Comparison of ENCODE assay signal across 1 cellular context in the genomic region with DNA sequence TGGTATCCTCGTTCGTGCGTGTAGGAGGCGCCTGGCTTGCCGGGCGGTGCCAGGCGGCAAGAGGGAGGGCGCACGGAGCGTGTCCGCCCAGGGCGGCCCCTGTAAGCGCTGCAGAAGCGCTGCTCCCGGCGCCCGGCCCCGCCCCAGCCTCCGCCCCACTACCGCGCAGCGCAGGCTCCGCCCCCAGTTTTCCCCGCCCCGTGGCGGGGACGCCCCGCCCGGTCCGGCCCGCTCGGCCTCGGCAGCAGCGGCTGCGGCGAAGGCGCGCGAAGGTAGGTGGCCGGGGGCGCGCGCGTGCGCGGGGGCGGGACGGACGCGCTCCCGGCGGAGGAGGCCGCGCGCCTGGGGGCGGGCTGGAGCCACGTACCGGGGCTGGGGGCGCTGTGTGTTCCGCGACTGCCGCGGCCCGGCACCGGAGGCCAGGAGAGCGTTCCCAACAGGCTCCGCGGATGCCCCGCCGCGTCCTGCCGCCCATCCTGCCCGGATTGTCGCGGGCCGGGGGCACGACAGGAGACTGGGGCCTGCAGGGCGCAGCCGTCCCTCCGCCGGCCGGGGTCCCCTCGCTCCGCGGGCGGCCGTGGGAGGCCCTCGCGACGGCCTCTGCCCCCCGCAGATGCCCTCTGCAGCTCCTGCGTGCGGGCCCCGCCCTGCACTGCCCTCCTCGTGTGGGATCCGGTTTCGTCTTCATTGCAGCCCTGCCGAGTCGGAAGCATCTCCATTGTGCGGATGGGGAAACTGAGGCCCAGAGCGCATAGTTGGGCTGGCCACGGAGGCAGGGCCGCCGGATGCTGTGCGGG.
TF ChIP-seq lines count a peak whose summit lies in the region.

No MANE protein-coding gene starts in this region.

TF ChIP-seq in K562, 482 proteins besides CTCF, POLR2A, EP300 and RAD21 (continued from another document and continues in another):
- peak; percentile 86; the same call in 1 of the 2 replicates for TF ChIP-seq ZNF589 (CRISPR knock-in tag; IDR thresholded peaks at IDR 0.05; ENCODE audit: low read depth)
- TF ChIP-seq, protein P1, sequence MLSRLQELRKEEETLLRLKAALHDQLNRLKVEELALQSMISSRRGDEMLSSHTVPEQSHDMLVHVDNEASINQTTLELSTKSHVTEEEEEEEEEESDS (CRISPR knock-in tag; IDR thresholded peaks at IDR 0.05), result no peak
- no peak for TF ChIP-seq SNRNP70 (optimal IDR thresholded peaks at IDR 0.05; ENCODE audit: low read depth, low read length)
- no peak for TF ChIP-seq PRPF4 (IDR thresholded peaks at IDR 0.05; ENCODE audit: insufficient read depth, low read depth, low read length, poor library complexity, severe bottlenecking)
- TF ChIP-seq ZNF717 (CRISPR knock-in tag; IDR thresholded peaks at IDR 0.05), result no peak
- TF ChIP-seq, protein P2, sequence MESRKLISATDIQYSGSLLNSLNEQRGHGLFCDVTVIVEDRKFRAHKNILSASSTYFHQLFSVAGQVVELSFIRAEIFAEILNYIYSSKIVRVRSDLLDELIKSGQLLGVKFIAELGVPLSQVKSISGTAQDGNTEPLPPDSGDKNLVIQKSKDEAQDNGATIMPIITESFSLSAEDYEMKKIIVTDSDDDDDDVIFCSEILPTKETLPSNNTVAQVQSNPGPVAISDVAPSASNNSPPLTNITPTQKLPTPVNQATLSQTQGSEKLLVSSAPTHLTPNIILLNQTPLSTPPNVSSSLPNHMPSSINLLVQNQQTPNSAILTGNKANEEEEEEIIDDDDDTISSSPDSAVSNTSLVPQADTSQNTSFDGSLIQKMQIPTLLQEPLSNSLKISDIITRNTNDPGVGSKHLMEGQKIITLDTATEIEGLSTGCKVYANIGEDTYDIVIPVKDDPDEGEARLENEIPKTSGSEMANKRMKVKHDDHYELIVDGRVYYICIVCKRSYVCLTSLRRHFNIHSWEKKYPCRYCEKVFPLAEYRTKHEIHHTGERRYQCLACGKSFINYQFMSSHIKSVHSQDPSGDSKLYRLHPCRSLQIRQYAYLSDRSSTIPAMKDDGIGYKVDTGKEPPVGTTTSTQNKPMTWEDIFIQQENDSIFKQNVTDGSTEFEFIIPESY (CRISPR knock-in tag; IDR thresholded peaks at IDR 0.05), result no peak; the same call in 1 of the 2 replicates
- TF ChIP-seq RBM25 (IDR thresholded peaks at IDR 0.05; ENCODE audit: low read depth, low read length, severe bottlenecking), result peak; percentile 17
- TF ChIP-seq ZNF41 (CRISPR knock-in tag; conservative IDR thresholded peaks at IDR 0.05), result no peak
- TF ChIP-seq ZNF57 (CRISPR knock-in tag; IDR thresholded peaks at IDR 0.05), result no peak
- no peak for TF ChIP-seq ZNF586 (CRISPR knock-in tag; conservative IDR thresholded peaks at IDR 0.05)
- no peak; the same call in 1 of the 2 replicates for TF ChIP-seq L3MBTL2 (IDR thresholded peaks at IDR 0.05)
- TF ChIP-seq, protein P3, sequence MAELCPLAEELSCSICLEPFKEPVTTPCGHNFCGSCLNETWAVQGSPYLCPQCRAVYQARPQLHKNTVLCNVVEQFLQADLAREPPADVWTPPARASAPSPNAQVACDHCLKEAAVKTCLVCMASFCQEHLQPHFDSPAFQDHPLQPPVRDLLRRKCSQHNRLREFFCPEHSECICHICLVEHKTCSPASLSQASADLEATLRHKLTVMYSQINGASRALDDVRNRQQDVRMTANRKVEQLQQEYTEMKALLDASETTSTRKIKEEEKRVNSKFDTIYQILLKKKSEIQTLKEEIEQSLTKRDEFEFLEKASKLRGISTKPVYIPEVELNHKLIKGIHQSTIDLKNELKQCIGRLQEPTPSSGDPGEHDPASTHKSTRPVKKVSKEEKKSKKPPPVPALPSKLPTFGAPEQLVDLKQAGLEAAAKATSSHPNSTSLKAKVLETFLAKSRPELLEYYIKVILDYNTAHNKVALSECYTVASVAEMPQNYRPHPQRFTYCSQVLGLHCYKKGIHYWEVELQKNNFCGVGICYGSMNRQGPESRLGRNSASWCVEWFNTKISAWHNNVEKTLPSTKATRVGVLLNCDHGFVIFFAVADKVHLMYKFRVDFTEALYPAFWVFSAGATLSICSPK (IDR thresholded peaks at IDR 0.05; ENCODE audit: borderline replicate concordance), result no peak
- TF ChIP-seq, protein P4, sequence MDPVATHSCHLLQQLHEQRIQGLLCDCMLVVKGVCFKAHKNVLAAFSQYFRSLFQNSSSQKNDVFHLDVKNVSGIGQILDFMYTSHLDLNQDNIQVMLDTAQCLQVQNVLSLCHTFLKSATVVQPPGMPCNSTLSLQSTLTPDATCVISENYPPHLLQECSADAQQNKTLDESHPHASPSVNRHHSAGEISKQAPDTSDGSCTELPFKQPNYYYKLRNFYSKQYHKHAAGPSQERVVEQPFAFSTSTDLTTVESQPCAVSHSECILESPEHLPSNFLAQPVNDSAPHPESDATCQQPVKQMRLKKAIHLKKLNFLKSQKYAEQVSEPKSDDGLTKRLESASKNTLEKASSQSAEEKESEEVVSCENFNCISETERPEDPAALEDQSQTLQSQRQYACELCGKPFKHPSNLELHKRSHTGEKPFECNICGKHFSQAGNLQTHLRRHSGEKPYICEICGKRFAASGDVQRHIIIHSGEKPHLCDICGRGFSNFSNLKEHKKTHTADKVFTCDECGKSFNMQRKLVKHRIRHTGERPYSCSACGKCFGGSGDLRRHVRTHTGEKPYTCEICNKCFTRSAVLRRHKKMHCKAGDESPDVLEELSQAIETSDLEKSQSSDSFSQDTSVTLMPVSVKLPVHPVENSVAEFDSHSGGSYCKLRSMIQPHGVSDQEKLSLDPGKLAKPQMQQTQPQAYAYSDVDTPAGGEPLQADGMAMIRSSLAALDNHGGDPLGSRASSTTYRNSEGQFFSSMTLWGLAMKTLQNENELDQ (CRISPR knock-in tag; IDR thresholded peaks at IDR 0.05; ENCODE audit: borderline replicate concordance), result no peak
- no peak for TF ChIP-seq ZNF436 (CRISPR knock-in tag; IDR thresholded peaks at IDR 0.05)
- no peak for TF ChIP-seq PHB2 (IDR thresholded peaks at IDR 0.05; ENCODE audit: low read depth)
- TF ChIP-seq ZBTB1 (CRISPR knock-in tag; IDR thresholded peaks at IDR 0.05; ENCODE audit: borderline replicate concordance, low read depth), result no peak
- TF ChIP-seq DDX20 (tag; IDR thresholded peaks at IDR 0.05; ENCODE audit: low read depth), result no peak
- no peak for TF ChIP-seq SIX5 (IDR thresholded peaks at IDR 0.05; ENCODE audit: borderline replicate concordance in 1 of 2, insufficient read depth in 1 of 2, low read depth in 1 of 2, low read length in 2 of 2)
- no peak for TF ChIP-seq ZNF431 (CRISPR knock-in tag; IDR thresholded peaks at IDR 0.05)
- no peak for TF ChIP-seq FOXM1 (IDR thresholded peaks at IDR 0.05; ENCODE audit: low read depth)
- TF ChIP-seq FOXM1 (CRISPR knock-in tag; IDR thresholded peaks at IDR 0.05; ENCODE audit: low read depth), result peak; percentile 61; the same call in 1 of the 2 replicates
- TF ChIP-seq, protein P5, sequence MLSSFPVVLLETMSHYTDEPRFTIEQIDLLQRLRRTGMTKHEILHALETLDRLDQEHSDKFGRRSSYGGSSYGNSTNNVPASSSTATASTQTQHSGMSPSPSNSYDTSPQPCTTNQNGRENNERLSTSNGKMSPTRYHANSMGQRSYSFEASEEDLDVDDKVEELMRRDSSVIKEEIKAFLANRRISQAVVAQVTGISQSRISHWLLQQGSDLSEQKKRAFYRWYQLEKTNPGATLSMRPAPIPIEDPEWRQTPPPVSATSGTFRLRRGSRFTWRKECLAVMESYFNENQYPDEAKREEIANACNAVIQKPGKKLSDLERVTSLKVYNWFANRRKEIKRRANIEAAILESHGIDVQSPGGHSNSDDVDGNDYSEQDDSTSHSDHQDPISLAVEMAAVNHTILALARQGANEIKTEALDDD (IDR thresholded peaks at IDR 0.05), result no peak
- no peak for TF ChIP-seq HDAC1 (IDR thresholded peaks at IDR 0.05)
- TF ChIP-seq, protein P6, sequence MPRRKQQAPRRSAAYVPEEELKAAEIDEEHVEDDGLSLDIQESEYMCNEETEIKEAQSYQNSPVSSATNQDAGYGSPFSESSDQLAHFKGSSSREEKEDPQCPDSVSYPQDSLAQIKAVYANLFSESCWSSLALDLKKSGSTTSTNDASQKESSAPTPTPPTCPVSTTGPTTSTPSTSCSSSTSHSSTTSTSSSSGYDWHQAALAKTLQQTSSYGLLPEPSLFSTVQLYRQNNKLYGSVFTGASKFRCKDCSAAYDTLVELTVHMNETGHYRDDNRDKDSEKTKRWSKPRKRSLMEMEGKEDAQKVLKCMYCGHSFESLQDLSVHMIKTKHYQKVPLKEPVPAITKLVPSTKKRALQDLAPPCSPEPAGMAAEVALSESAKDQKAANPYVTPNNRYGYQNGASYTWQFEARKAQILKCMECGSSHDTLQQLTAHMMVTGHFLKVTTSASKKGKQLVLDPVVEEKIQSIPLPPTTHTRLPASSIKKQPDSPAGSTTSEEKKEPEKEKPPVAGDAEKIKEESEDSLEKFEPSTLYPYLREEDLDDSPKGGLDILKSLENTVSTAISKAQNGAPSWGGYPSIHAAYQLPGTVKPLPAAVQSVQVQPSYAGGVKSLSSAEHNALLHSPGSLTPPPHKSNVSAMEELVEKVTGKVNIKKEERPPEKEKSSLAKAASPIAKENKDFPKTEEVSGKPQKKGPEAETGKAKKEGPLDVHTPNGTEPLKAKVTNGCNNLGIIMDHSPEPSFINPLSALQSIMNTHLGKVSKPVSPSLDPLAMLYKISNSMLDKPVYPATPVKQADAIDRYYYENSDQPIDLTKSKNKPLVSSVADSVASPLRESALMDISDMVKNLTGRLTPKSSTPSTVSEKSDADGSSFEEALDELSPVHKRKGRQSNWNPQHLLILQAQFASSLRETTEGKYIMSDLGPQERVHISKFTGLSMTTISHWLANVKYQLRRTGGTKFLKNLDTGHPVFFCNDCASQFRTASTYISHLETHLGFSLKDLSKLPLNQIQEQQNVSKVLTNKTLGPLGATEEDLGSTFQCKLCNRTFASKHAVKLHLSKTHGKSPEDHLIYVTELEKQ (CRISPR knock-in tag; IDR thresholded peaks at IDR 0.05), result no peak
- TF ChIP-seq RHOXF2B (CRISPR knock-in tag; conservative IDR thresholded peaks at IDR 0.05), result no peak
- TF ChIP-seq GATA2 (CRISPR knock-in tag; IDR thresholded peaks at IDR 0.05), result no peak
- TF ChIP-seq ESRRA (IDR thresholded peaks at IDR 0.05; ENCODE audit: borderline replicate concordance, low read depth), result no peak
- TF ChIP-seq PTRF (tag; IDR thresholded peaks at IDR 0.05), result no peak
- TF ChIP-seq, protein P7, sequence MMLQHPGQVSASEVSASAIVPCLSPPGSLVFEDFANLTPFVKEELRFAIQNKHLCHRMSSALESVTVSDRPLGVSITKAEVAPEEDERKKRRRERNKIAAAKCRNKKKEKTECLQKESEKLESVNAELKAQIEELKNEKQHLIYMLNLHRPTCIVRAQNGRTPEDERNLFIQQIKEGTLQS (IDR thresholded peaks at IDR 0.05), result no peak
- TF ChIP-seq, protein P7 (CRISPR knock-in tag; conservative IDR thresholded peaks at IDR 0.05), result no peak
- TF ChIP-seq ZFP36 (IDR thresholded peaks at IDR 0.05; ENCODE audit: low read depth, low read length, partially characterized antibody), result no peak
- no peak for TF ChIP-seq TEAD1 (CRISPR knock-in tag; IDR thresholded peaks at IDR 0.05)
- TF ChIP-seq ZBTB17 (CRISPR knock-in tag; IDR thresholded peaks at IDR 0.05), result no peak
- TF ChIP-seq JUN (IDR thresholded peaks at IDR 0.05; ENCODE audit: borderline replicate concordance, low read depth, low read length), result no peak
- TF ChIP-seq JUN (CRISPR knock-in tag; IDR thresholded peaks at IDR 0.05; ENCODE audit: borderline replicate concordance), result no peak
- TF ChIP-seq ELF4 (CRISPR knock-in tag; IDR thresholded peaks at IDR 0.05), result no peak
- no peak for TF ChIP-seq NR1H2 (CRISPR knock-in tag; IDR thresholded peaks at IDR 0.05)
- no peak; a peak in 1 of 4 replicates for TF ChIP-seq KDM4B (IDR thresholded peaks at IDR 0.05; ENCODE audit: borderline replicate concordance in 2 of 2, low read depth in 1 of 2)
- TF ChIP-seq GATAD2A (IDR thresholded peaks at IDR 0.05), result 0 out of 2 replicates have a peak, but pooled peaks have one; percentile 47
- TF ChIP-seq MAZ (CRISPR knock-in tag; conservative IDR thresholded peaks at IDR 0.05 in 1 of 2, IDR thresholded peaks at IDR 0.05 in 1 of 2), result 0 out of 4 replicates have a peak, but pooled peaks have one; percentile 33 to 73
- TF ChIP-seq HDAC2 (IDR thresholded peaks at IDR 0.05), result no peak
- 0 out of 2 replicates have a peak, but pooled peaks have one; percentile 30 for TF ChIP-seq PTBP1 (IDR thresholded peaks at IDR 0.05; ENCODE audit: low read depth, low read length)
- peak; percentile 83 for TF ChIP-seq DMBX1 (CRISPR knock-in tag; IDR thresholded peaks at IDR 0.05; ENCODE audit: borderline replicate concordance)
- TF ChIP-seq TAF7 (tag; IDR thresholded peaks at IDR 0.05), result no peak
